ENCODE assay signal across 8 cellular contexts in the genomic region with DNA sequence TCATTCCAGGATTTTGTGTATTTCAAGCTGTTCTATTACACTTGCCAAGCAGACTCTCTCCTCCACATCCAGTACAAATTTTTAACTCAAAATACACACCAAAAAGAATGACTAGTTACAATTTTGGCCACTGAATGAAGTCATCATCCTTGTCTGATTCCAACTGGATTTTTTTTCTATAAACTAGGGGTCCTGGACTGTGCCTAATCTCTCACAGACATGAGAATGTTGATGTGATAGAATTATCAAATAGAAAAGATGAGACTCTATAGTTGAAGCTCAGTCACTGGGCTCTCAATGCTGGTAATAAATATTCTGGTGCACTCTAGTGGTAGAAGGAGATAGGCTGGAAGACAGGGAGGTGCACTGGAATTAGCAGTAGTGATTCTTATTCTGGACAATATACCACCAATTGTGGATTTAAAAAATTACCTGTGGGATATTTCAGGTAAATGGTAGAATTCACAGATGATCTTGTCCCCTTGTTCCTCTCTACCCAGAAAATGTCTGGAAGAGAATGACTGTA.
DNase-seq lines count a peak whose midpoint lies in the region; ATAC-seq and TF ChIP-seq lines count a peak whose summit lies in the region.

No MANE protein-coding gene starts in this region.

- H3K4me3 ChIP-seq in brain microvascular endothelial cell (ENCODE audit: low read depth, low read length): no peak overlapping the region

- peak; percentile 56 for TF ChIP-seq CTCF in brain microvascular endothelial cell (IDR thresholded peaks at IDR 0.05; ENCODE audit: low read depth, low read length, missing control alignments)
- TF ChIP-seq CTCF in neural crest cell (conservative IDR thresholded peaks at IDR 0.05): peak; percentile 79

- H3K27ac ChIP-seq in brain microvascular endothelial cell: no peak overlapping the region

- H3K36me3 ChIP-seq in brain microvascular endothelial cell (replicated peaks): no peaks in the 10 kb centered on the region

- no peak for ATAC-seq in GM18517 (IDR thresholded peaks at IDR 0.05; ENCODE audit: unreplicated experiment)

- DNase-seq in GM03348 (ENCODE audit: low spot score): peak; percentile 49
- DNase-seq in NAMALWA (ENCODE audit: low spot score): peak; percentile 22
- peak; percentile 27 for DNase-seq in brain microvascular endothelial cell
- no peak for DNase-seq in neural crest cell (ENCODE audit: low read depth, low spot score)
- DNase-seq in activated naive CD4-positive, alpha-beta T cell treated with anti-CD3 and anti-CD28 coated beads, Interleukin-2, amount 10 ng/mL, durations not matched to agents 7 days and 5 days: no peak
- no peak for DNase-seq in T-helper 2 cell treated with Interferon-gamma antibody and Interleukin-4, amounts not matched to agents 5 μg/mL and 100 μg/mL, for 36 hours (ENCODE audit: low spot score)
- DNase-seq in effector CD4-positive, alpha-beta T cell: no peak

- in situ Hi-C loops in brain microvascular endothelial cell (cut with HindIII; ENCODE audit: low pct_ligation_motif_present, low sequenced_read_pairs): no loop called here

- no peaks in the 10 kb centered on the region for H3K27me3 ChIP-seq in brain microvascular endothelial cell (replicated peaks)

- no peak overlapping the region for H3K4me3 Mint-ChIP-seq in neural crest cell
- no peak overlapping the region for H3K4me3 Mint-ChIP-seq in activated naive CD4-positive, alpha-beta T cell treated with anti-CD3 and anti-CD28 coated beads, Interleukin-2, amount 10 ng/mL, durations not matched to agents 7 days and 5 days
- no peak overlapping the region for H3K4me3 Mint-ChIP-seq in T-helper 2 cell treated with Interferon-gamma antibody and Interleukin-4, amounts not matched to agents 5 μg/mL and 100 μg/mL, for 36 hours

- H3K9me3 Mint-ChIP-seq in neural crest cell: no peaks in the 10 kb centered on the region
- no peaks in the 10 kb centered on the region for H3K9me3 Mint-ChIP-seq in activated naive CD4-positive, alpha-beta T cell treated with anti-CD3 and anti-CD28 coated beads, Interleukin-2, amount 10 ng/mL, durations not matched to agents 7 days and 5 days
- H3K9me3 Mint-ChIP-seq in T-helper 2 cell treated with Interferon-gamma antibody and Interleukin-4, amounts not matched to agents 5 μg/mL and 100 μg/mL, for 36 hours: no peaks in the 10 kb centered on the region

- H3K27ac Mint-ChIP-seq in neural crest cell (ENCODE audit: unreplicated experiment): no peak overlapping the region
- no peak overlapping the region for H3K27ac Mint-ChIP-seq in activated naive CD4-positive, alpha-beta T cell treated with anti-CD3 and anti-CD28 coated beads, Interleukin-2, amount 10 ng/mL, durations not matched to agents 7 days and 5 days
- H3K27ac Mint-ChIP-seq in T-helper 2 cell treated with Interferon-gamma antibody and Interleukin-4, amounts not matched to agents 5 μg/mL and 100 μg/mL, for 36 hours: no peak overlapping the region

- no peaks in the 10 kb centered on the region for H3K36me3 Mint-ChIP-seq in neural crest cell (ENCODE audit: low read depth)
- H3K36me3 Mint-ChIP-seq in activated naive CD4-positive, alpha-beta T cell treated with anti-CD3 and anti-CD28 coated beads, Interleukin-2, amount 10 ng/mL, durations not matched to agents 7 days and 5 days: no peaks in the 10 kb centered on the region
- H3K36me3 Mint-ChIP-seq in T-helper 2 cell treated with Interferon-gamma antibody and Interleukin-4, amounts not matched to agents 5 μg/mL and 100 μg/mL, for 36 hours (ENCODE audit: low read depth): no peaks in the 10 kb centered on the region

- H3K27me3 Mint-ChIP-seq in neural crest cell (ENCODE audit: low read depth): peaks cover 18% of the 10 kb centered on the region
- H3K27me3 Mint-ChIP-seq in activated naive CD4-positive, alpha-beta T cell treated with anti-CD3 and anti-CD28 coated beads, Interleukin-2, amount 10 ng/mL, durations not matched to agents 7 days and 5 days: no peaks in the 10 kb centered on the region
- H3K27me3 Mint-ChIP-seq in T-helper 2 cell treated with Interferon-gamma antibody and Interleukin-4, amounts not matched to agents 5 μg/mL and 100 μg/mL, for 36 hours (ENCODE audit: low read depth): no peaks in the 10 kb centered on the region

- no peaks in the 10 kb centered on the region for H3K4me1 Mint-ChIP-seq in neural crest cell
- H3K4me1 Mint-ChIP-seq in activated naive CD4-positive, alpha-beta T cell treated with anti-CD3 and anti-CD28 coated beads, Interleukin-2, amount 10 ng/mL, durations not matched to agents 7 days and 5 days: no peaks in the 10 kb centered on the region
- H3K4me1 Mint-ChIP-seq in T-helper 2 cell treated with Interferon-gamma antibody and Interleukin-4, amounts not matched to agents 5 μg/mL and 100 μg/mL, for 36 hours (ENCODE audit: low read depth): no peaks in the 10 kb centered on the region

- CTCF ChIA-PET in activated naive CD4-positive, alpha-beta T cell treated with anti-CD3 and anti-CD28 coated beads, Interleukin-2, amount 10 ng/mL, durations not matched to agents 7 days and 5 days (lab: Charles Lee): no interaction called here

Comparison
In these comparisons a context has a peak if more than half of its experiments do, and no peak if none do; other contexts are left out.
1. DNase-seq: peak in GM03348 (single experiment), NAMALWA (single experiment) and brain microvascular endothelial cell (single experiment); none in neural crest cell (single experiment), activated naive CD4-positive, alpha-beta T cell treated with anti-CD3 and anti-CD28 coated beads, Interleukin-2, amount 10 ng/mL, durations not matched to agents 7 days and 5 days (single experiment), T-helper 2 cell treated with Interferon-gamma antibody and Interleukin-4, amounts not matched to agents 5 μg/mL and 100 μg/mL, for 36 hours (single experiment) and effector CD4-positive, alpha-beta T cell (single experiment).